Comparison of ENCODE assay signal across 10 cellular contexts in genomic region chr11:123055132-123055924, GRCh38. TPM values are rescaled to one million over a fixed set of nuclear protein-coding genes. Genes with fewer than 3 reads are reported as not detected.
DNase-seq lines count a peak whose midpoint lies in the region; ATAC-seq and TF ChIP-seq lines count a peak whose summit lies in the region.
"Had no signal": no experiment of that assay in that cellular context is flagged by ENCODE, and none has a peak within 500 bp of the region (broad histone marks: within the 10 kb centered on the region; RNA-seq: fewer than 3 reads in every experiment).

No MANE protein-coding gene starts in this region.

- TF ChIP-seq POLR2A in GM19193 (IDR thresholded peaks at IDR 0.05; ENCODE audit: extremely low read depth, insufficient read depth, insufficient read length) = peak; percentile 7

- ATAC-seq in T-helper 17 cell = peak; percentile 4
- peak; percentile 9 for ATAC-seq in left colon

- H3K27ac Mint-ChIP-seq in T-helper 17 cell = peak overlapping the region; percentile 100

- H3K4me3 Mint-ChIP-seq in T-helper 17 cell = peak overlapping the region; percentile 99

- no peak for TF ChIP-seq CTCF in GM10266 (IDR thresholded peaks at IDR 0.05; ENCODE audit: control insufficient read depth, insufficient read depth, low read depth, missing control alignments)
- no peak for TF ChIP-seq CTCF in GM20000 (IDR thresholded peaks at IDR 0.05; ENCODE audit: extremely low read depth, missing control alignments)

- peak; percentile 18 for DNase-seq in NCI-H2081 treated with DMSO at 0.1 percent for 48 hours (lab: John Stamatoyannopoulos, UW)
- no peak for DNase-seq in NCI-H2081 (lab: John Stamatoyannopoulos, UW)
- no peak for DNase-seq in T-helper 17 cell
- no peak for DNase-seq in left colon
- DNase-seq in GM10266 (ENCODE audit: extremely low spot score) = no peak
- no peak for DNase-seq in NCI-H187 (lab: John Stamatoyannopoulos, UW)
- DNase-seq in GM20000 (ENCODE audit: low spot score) = no peak
- DNase-seq: activated CD4-positive, alpha-beta T cell treated with anti-CD3 and anti-CD28 coated beads for 4 hours; NCI-H510A had no signal

- H3K27me3 Mint-ChIP-seq in T-helper 17 cell = no peaks in the 10 kb centered on the region

- H3K36me3 Mint-ChIP-seq in T-helper 17 cell (ENCODE audit: low read depth) = peaks cover 15% of the 10 kb centered on the region

- H3K4me1 Mint-ChIP-seq in T-helper 17 cell = peaks cover 53% of the 10 kb centered on the region

- H3K9me3 ChIP-seq in T-helper 17 cell (ENCODE audit: control insufficient read depth, low read length, poor library complexity, severe bottlenecking) = no peaks in the 10 kb centered on the region

- intact Hi-C loops in left colon (cut with DNase I, micrococcal nuclease) = no loop called here

RNA-seq across cellular contexts. Expression of gene HSPA8, which starts 6.6 kb away (rescaled TPM):
- total RNA-seq in T-helper 17 cell (1,000 to 10,000 TPM; 1,034 to 1,253 TPM), left colon (100 to 1,000 TPM; 553 to 705 TPM)
